In genomic region chr19:4362038-4362828, GRCh38 we compare ENCODE assay signal across 1 cellular context.
TF ChIP-seq lines count a peak whose summit lies in the region.

No MANE protein-coding gene starts in this region.

TF ChIP-seq in GM23338, 12 proteins besides CTCF, POLR2A, EP300 and RAD21 (continued from another document):
- TF ChIP-seq ZNF462 (CRISPR knock-in tag; IDR thresholded peaks at IDR 0.05), result no peak
- no peak for TF ChIP-seq REST (IDR thresholded peaks at IDR 0.05; ENCODE audit: unreplicated experiment)
- TF ChIP-seq ZNF331 (CRISPR knock-in tag; IDR thresholded peaks at IDR 0.05; ENCODE audit: low read depth), result no peak
- no peak for TF ChIP-seq JUNB (IDR thresholded peaks at IDR 0.05; ENCODE audit: unreplicated experiment)
- no peak for TF ChIP-seq ZNF114 (CRISPR knock-in tag; IDR thresholded peaks at IDR 0.05)
- TF ChIP-seq STAT1 (IDR thresholded peaks at IDR 0.05; ENCODE audit: unreplicated experiment), result no peak
